8 cellular contexts compared by ENCODE assay signal in genomic region chr6:38973178-38974057, GRCh38.
DNase-seq lines count a peak whose midpoint lies in the region; ATAC-seq and TF ChIP-seq lines count a peak whose summit lies in the region.

No MANE protein-coding gene starts in this region.

- TF ChIP-seq POLR2A in body of pancreas (IDR thresholded peaks at IDR 0.05) (no peak), ovary (IDR thresholded peaks at IDR 0.05) (no peak)

- no peaks in the 10 kb centered on the region for H3K9me3 Mint-ChIP-seq in immature natural killer cell
- no peaks in the 10 kb centered on the region for H3K9me3 Mint-ChIP-seq in stimulated activated naive CD8-positive, alpha-beta T cell treated with anti-CD3 and anti-CD28 coated beads, Interleukin-15, amount 100 ng/mL, for 72 hours

- H3K4me1 Mint-ChIP-seq in immature natural killer cell: no peaks in the 10 kb centered on the region
- H3K4me1 Mint-ChIP-seq in stimulated activated naive CD8-positive, alpha-beta T cell treated with anti-CD3 and anti-CD28 coated beads, Interleukin-15, amount 100 ng/mL, for 72 hours: no peaks in the 10 kb centered on the region

- H3K27ac ChIP-seq in body of pancreas: no peak overlapping the region
- no peak overlapping the region for H3K27ac ChIP-seq in ovary

- DNase-seq in NOMO-1 (lab: John Stamatoyannopoulos, UW; ENCODE audit: unreplicated experiment in 2 of 2) (peak; percentile 18 to 43), NOMO-1 treated with dmso at 0.1 percent for 144 hours (lab: John Stamatoyannopoulos, UW; ENCODE audit: unreplicated experiment) (no peak), HPDE6-E6E7 (ENCODE audit: extremely low spot score) (peak; percentile 66), NCI-H82 treated with DMSO at 0.1 percent for 48 hours (lab: John Stamatoyannopoulos, UW; ENCODE audit: unreplicated experiment) (peak; percentile 59), body of pancreas (peak; percentile 28 to 69 (median 44)), immature natural killer cell (peak; percentile 6 to 28 (median 7)), ovary (no peak)
- DNase-seq in stimulated activated naive CD8-positive, alpha-beta T cell treated with anti-CD3 and anti-CD28 coated beads, Interleukin-15, amount 100 ng/mL, for 72 hours: peak; percentile 30 to 34

- intact Hi-C loops in body of pancreas (cut with DNase I): no loop called here
- intact Hi-C loops in ovary (cut with DNase I): no loop called here

- no peak overlapping the region for H3K27ac Mint-ChIP-seq in immature natural killer cell
- no peak overlapping the region for H3K27ac Mint-ChIP-seq in stimulated activated naive CD8-positive, alpha-beta T cell treated with anti-CD3 and anti-CD28 coated beads, Interleukin-15, amount 100 ng/mL, for 72 hours

- no peak overlapping the region for H3K4me3 Mint-ChIP-seq in immature natural killer cell
- H3K4me3 Mint-ChIP-seq in stimulated activated naive CD8-positive, alpha-beta T cell treated with anti-CD3 and anti-CD28 coated beads, Interleukin-15, amount 100 ng/mL, for 72 hours: no peak overlapping the region

- H3K4me1 ChIP-seq in body of pancreas: peaks cover 19% of the 10 kb centered on the region
- no peaks in the 10 kb centered on the region for H3K4me1 ChIP-seq in ovary (ENCODE audit: insufficient read depth)

- peak; percentile 24 to 94 (median 86) for TF ChIP-seq CTCF in body of pancreas (IDR thresholded peaks at IDR 0.05)
- TF ChIP-seq CTCF in ovary (IDR thresholded peaks at IDR 0.05): no peak

- peaks cover 13 to 19% (median 14%) of the 10 kb centered on the region in 3 donors for H3K27me3 Mint-ChIP-seq in immature natural killer cell (ENCODE audit: low read depth in 3 of 3)
- peaks cover 33% of the 10 kb centered on the region for H3K27me3 Mint-ChIP-seq in stimulated activated naive CD8-positive, alpha-beta T cell treated with anti-CD3 and anti-CD28 coated beads, Interleukin-15, amount 100 ng/mL, for 72 hours

- H3K27me3 ChIP-seq in body of pancreas: no peaks in the 10 kb centered on the region
- H3K27me3 ChIP-seq in ovary: no peaks in the 10 kb centered on the region

- TF ChIP-seq EP300 in ovary (IDR thresholded peaks at IDR 0.05): no peak

- 61% methylated on average over 8 of the region's 8 CpGs for WGBS in body of pancreas, 2 donors
- 69 to 70% (median 70%) methylated on average over 8 of the region's 8 CpGs for WGBS in ovary, 3 donors

- peak; percentile 80 for ATAC-seq in body of pancreas
- peak; percentile 94 for ATAC-seq in stimulated activated naive CD8-positive, alpha-beta T cell treated with anti-CD3 and anti-CD28 coated beads, Interleukin-15, amount 100 ng/mL, for 72 hours

- no peaks in the 10 kb centered on the region for H3K36me3 Mint-ChIP-seq in immature natural killer cell

- no peak overlapping the region for H3K4me3 ChIP-seq in body of pancreas
- H3K4me3 ChIP-seq in ovary: no peak overlapping the region

- H3K9me3 ChIP-seq in body of pancreas (no peaks in the 10 kb centered on the region), ovary (no peaks in the 10 kb centered on the region)

- H3K36me3 ChIP-seq in body of pancreas (replicated peaks in 1 of 2; ENCODE audit: insufficient read depth in 1 of 2, low read depth in 2 of 2) (no peaks in the 10 kb centered on the region), ovary (no peaks in the 10 kb centered on the region)

Comparison
In these comparisons a context has a peak if more than half of its experiments do, and no peak if none do; other contexts are left out.
1. DNase-seq: peak in NOMO-1 (2 of 2), HPDE6-E6E7 (single experiment), NCI-H82 treated with DMSO at 0.1 percent for 48 hours (single experiment), body of pancreas (4 of 4), immature natural killer cell (3 of 3) and stimulated activated naive CD8-positive, alpha-beta T cell treated with anti-CD3 and anti-CD28 coated beads, Interleukin-15, amount 100 ng/mL, for 72 hours (2 of 2); none in NOMO-1 treated with dmso at 0.1 percent for 144 hours (single experiment) and ovary (0 of 5).
2. CTCF ChIP-seq: peak in body of pancreas (7 of 7); none in ovary (0 of 3).